In genomic region chr13:94549241-94550029, GRCh38 we compare ENCODE assay signal across 1 cellular context.
TF ChIP-seq lines count a peak whose summit lies in the region.

No MANE protein-coding gene starts in this region.

TF ChIP-seq in HCT116, 20 proteins besides CTCF, POLR2A, EP300 and RAD21 (continued from another document):
- TF ChIP-seq REST (IDR thresholded peaks at IDR 0.05; ENCODE audit: low read depth): no peak
- TF ChIP-seq ZFX (IDR thresholded peaks at IDR 0.05): peak; percentile 61; the same call in 1 of the 2 replicates
- TF ChIP-seq YY1 (IDR thresholded peaks at IDR 0.05; ENCODE audit: extremely low read depth, insufficient replicate concordance, low read depth, low read length): no peak
- TF ChIP-seq EGR1 (IDR thresholded peaks at IDR 0.05; ENCODE audit: low read depth): no peak
- TF ChIP-seq FOSL1 (IDR thresholded peaks at IDR 0.05; ENCODE audit: low read depth): no peak
- TF ChIP-seq JUND (IDR thresholded peaks at IDR 0.05): no peak
- 0 out of 2 replicates have a peak, but pooled peaks have one; percentile 49 for TF ChIP-seq SIN3A (IDR thresholded peaks at IDR 0.05; ENCODE audit: low read depth)
- TF ChIP-seq CEBPB (IDR thresholded peaks at IDR 0.05; ENCODE audit: low read depth): no peak
- TF ChIP-seq EZH2 (IDR thresholded peaks at IDR 0.05): no peak
- no peak for TF ChIP-seq EZH2phosphoT487 (IDR thresholded peaks at IDR 0.05; ENCODE audit: borderline replicate concordance)
- peak; percentile 9 for TF ChIP-seq TCF7L2 (IDR thresholded peaks at IDR 0.05; ENCODE audit: borderline replicate concordance, extremely low read depth, insufficient read depth, insufficient read length)
- no peak; the same call in 1 of the 2 replicates for TF ChIP-seq SP1 (IDR thresholded peaks at IDR 0.05; ENCODE audit: low read depth)
- no peak for TF ChIP-seq ZNF274 (IDR thresholded peaks at IDR 0.05; ENCODE audit: low read depth, low read length)
- TF ChIP-seq MAX (IDR thresholded peaks at IDR 0.05): peak; percentile 45
- peak; percentile 99 for TF ChIP-seq ATF3 (IDR thresholded peaks at IDR 0.05)
- TF ChIP-seq ELF1 (IDR thresholded peaks at IDR 0.05; ENCODE audit: borderline replicate concordance, low read depth): no peak
- TF ChIP-seq SRF (IDR thresholded peaks at IDR 0.05; ENCODE audit: low read depth): no peak
